ENCODE assay signal across 24 cellular contexts in the genomic region with DNA sequence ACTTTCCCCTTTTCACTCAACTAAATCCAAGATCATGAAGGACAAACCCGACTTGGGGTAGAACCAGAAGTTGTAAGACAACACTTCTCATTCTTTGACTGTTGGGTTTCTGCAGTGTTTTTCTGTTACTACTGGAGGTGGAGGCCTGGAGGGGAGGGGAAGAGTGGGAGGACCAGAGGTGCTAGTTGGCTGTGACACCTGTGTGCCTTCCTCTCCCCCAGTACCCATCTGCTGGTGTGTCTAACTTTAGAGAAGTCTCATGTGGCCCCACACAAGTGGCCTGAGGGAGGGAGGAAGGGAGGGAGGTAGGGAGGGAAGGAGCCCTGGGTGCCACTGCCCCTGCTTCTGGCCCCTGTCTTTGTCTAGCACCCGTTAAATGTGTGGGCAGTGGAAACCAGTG.
DNase-seq lines count a peak whose midpoint lies in the region; ATAC-seq and TF ChIP-seq lines count a peak whose summit lies in the region.
"Had no signal": no experiment of that assay in that cellular context is flagged by ENCODE, and none has a peak within 500 bp of the region (broad histone marks: within the 10 kb centered on the region; RNA-seq: fewer than 3 reads in every experiment).

No MANE protein-coding gene starts in this region.

- CTCF ChIA-PET in OCI-LY7 (lab: Charles Lee; ENCODE audit: unreplicated experiment) (no interaction called here), HEK293T (lab: Yijun Ruan, JAX) (interaction anchor here (0.9 kb wide), 1 partner anchor 13 kb away, joined by 3 read pairs; no protein-coding TSS in a partner anchor)

- no peaks in the 10 kb centered on the region for H4K20me1 ChIP-seq in OCI-LY7 (ENCODE audit: insufficient read depth, low read length)

- H3K27me3 Mint-ChIP-seq in stimulated activated naive CD8-positive, alpha-beta T cell treated with anti-CD3 and anti-CD28 coated beads, Interleukin-15, amount 100 ng/mL, for 72 hours = peaks cover 31% of the 10 kb centered on the region

- no peak overlapping the region for H3K27ac Mint-ChIP-seq in stimulated activated naive CD8-positive, alpha-beta T cell treated with anti-CD3 and anti-CD28 coated beads, Interleukin-15, amount 100 ng/mL, for 72 hours
- H3K27ac Mint-ChIP-seq: immature natural killer cell; stimulated activated naive CD8-positive, alpha-beta T cell treated with anti-CD3 and anti-CD28 coated beads, Interleukin-15, Interleukin-2, amounts not matched to agents 100 ng/mL and 50 ng/mL, for 24 hours had no signal

- no peaks in the 10 kb centered on the region for H3K79me2 ChIP-seq in OCI-LY7 (ENCODE audit: insufficient read depth, low read depth, low read length)

- H3K4me3 ChIP-seq in OCI-LY7 (ENCODE audit: low read depth, low read length, poor library complexity, severe bottlenecking) = peak overlapping the region; percentile 30
- no peak overlapping the region for H3K4me3 ChIP-seq in stomach
- H3K4me3 ChIP-seq: A549, esophagus squamous epithelium, lung, right lobe of liver, upper lobe of right lung had no signal

- intact Hi-C loops in OCI-LY7 (cut with micrococcal nuclease; ENCODE audit: unreplicated experiment) = loop anchor here (2.0 to 10.0 kb wide), 4 partner anchors 15 to 639 kb away; partner anchors contain the start of genes BCL2L11 and BUB1
- intact Hi-C loops in stomach (cut with DNase I; ENCODE audit: low total_unique reads) = no loop called here

- H3K4me2 ChIP-seq in OCI-LY7 (ENCODE audit: low read length) = peak overlapping the region; percentile 62
- H3K4me2 ChIP-seq: A549, SK-N-SH had no signal

- DNase-seq in stimulated activated naive CD8-positive, alpha-beta T cell treated with anti-CD3 and anti-CD28 coated beads, Interleukin-15, amount 100 ng/mL, for 72 hours = no peak
- DNase-seq in stimulated activated naive CD8-positive, alpha-beta T cell treated with anti-CD3 and anti-CD28 coated beads, Interleukin-15, Interleukin-2, amounts not matched to agents 100 U/mL and 50 U/mL, for 24 hours = no peak
- DNase-seq in OCI-LY7 (ENCODE audit: low spot score) (peak; percentile 88), stomach (peak; percentile 10), HEK293T (ENCODE audit: extremely low spot score) (no peak), SK-N-DZ (ENCODE audit: low spot score) (no peak), GM19238 (ENCODE audit: insufficient read length, low spot score) (no peak)
- DNase-seq: activated CD4-positive, CD25-positive, alpha-beta regulatory T cell treated with anti-CD3 and anti-CD28 coated beads, Interleukin-2, amount 50 U/mL, for 72 hours; activated naive CD4-positive, alpha-beta T cell; central memory CD4-positive, alpha-beta T cell; esophagus squamous epithelium; glutamatergic neuron; immature natural killer cell; Kasumi-1; NCI-H774; right lobe of liver; SK-N-SH; T1000; upper lobe of right lung had no signal

- H3K9me3 ChIP-seq in OCI-LY7 (ENCODE audit: low read length) (no peaks in the 10 kb centered on the region), stomach (no peaks in the 10 kb centered on the region)
- H3K9me3 ChIP-seq: A549, esophagus squamous epithelium, right lobe of liver, SK-N-SH, upper lobe of right lung had no signal

- no peak for TF ChIP-seq EP300 in stomach (IDR thresholded peaks at IDR 0.05)

- H3K27ac ChIP-seq in OCI-LY7 (ENCODE audit: low read depth, low read length, poor library complexity, severe bottlenecking) = peak overlapping the region; percentile 66
- no peak overlapping the region for H3K27ac ChIP-seq in stomach
- H3K27ac ChIP-seq: A549, esophagus squamous epithelium, right lobe of liver, upper lobe of right lung had no signal

- peaks cover 0 to 1% (median 0%) of the 10 kb centered on the region in 3 donors for H3K27me3 ChIP-seq in stomach
- H3K27me3 ChIP-seq: right lobe of liver, upper lobe of right lung had no signal

- no TSS peak for BruUV-seq in OCI-LY7 (replicated peaks; lab: Mats Ljungman, UMichigan)

- 68 to 78% (median 71%) methylated on average over 2 of the region's 2 CpGs for WGBS in stomach, 5 donors

- no peaks in the 10 kb centered on the region for H3K9me3 Mint-ChIP-seq in stimulated activated naive CD8-positive, alpha-beta T cell treated with anti-CD3 and anti-CD28 coated beads, Interleukin-15, amount 100 ng/mL, for 72 hours
- H3K9me3 Mint-ChIP-seq: CD14-positive monocyte; immature natural killer cell; stimulated activated naive CD8-positive, alpha-beta T cell treated with anti-CD3 and anti-CD28 coated beads, Interleukin-15, Interleukin-2, amounts not matched to agents 100 ng/mL and 50 ng/mL, for 24 hours had no signal

- ATAC-seq in stimulated activated naive CD8-positive, alpha-beta T cell treated with anti-CD3 and anti-CD28 coated beads, Interleukin-15, amount 100 ng/mL, for 72 hours = peak; percentile 43
- no peak for ATAC-seq in stimulated activated naive CD8-positive, alpha-beta T cell treated with anti-CD3 and anti-CD28 coated beads, Interleukin-15, Interleukin-2, amounts not matched to agents 100 U/mL and 50 U/mL, for 24 hours
- ATAC-seq in HG02798 (IDR thresholded peaks at IDR 0.05; ENCODE audit: poor library complexity, unreplicated experiment) = peak; percentile 79
- ATAC-seq: A549, right lobe of liver, upper lobe of right lung had no signal

- H3K4me1 ChIP-seq in OCI-LY7 (ENCODE audit: insufficient read depth, low read length, poor library complexity, severe bottlenecking) (peaks cover 82% of the 10 kb centered on the region), stomach (peaks cover 0 to 12% (median 4%) of the 10 kb centered on the region in 4 donors)
- H3K4me1 ChIP-seq: esophagus squamous epithelium, upper lobe of right lung had no signal

- peaks cover 49% of the 10 kb centered on the region for H3K4me1 Mint-ChIP-seq in stimulated activated naive CD8-positive, alpha-beta T cell treated with anti-CD3 and anti-CD28 coated beads, Interleukin-15, amount 100 ng/mL, for 72 hours
- H3K4me1 Mint-ChIP-seq: immature natural killer cell had no signal

- no peak for TF ChIP-seq POLR2A in stomach (IDR thresholded peaks at IDR 0.05)

- POLR2A ChIA-PET in OCI-LY7 (lab: Charles Lee) (interaction anchor here (0.6 to 1.4 kb wide), 2 partner anchors 21 to 869 kb away, joined by 5 read pairs; no protein-coding TSS in a partner anchor), HEK293T (lab: Yijun Ruan, JAX) (no interaction called here)

- no peak for TF ChIP-seq CTCF in OCI-LY7 (conservative IDR thresholded peaks at IDR 0.05; ENCODE audit: low read length)
- no peak for TF ChIP-seq CTCF in stomach (IDR thresholded peaks at IDR 0.05)

- no peaks in the 10 kb centered on the region for H3K9me2 ChIP-seq in OCI-LY7 (ENCODE audit: insufficient read depth, low read length)
- H3K9me2 ChIP-seq: SK-N-SH had no signal

- H3K36me3 ChIP-seq in OCI-LY7 (ENCODE audit: insufficient read depth, low read length) (no peaks in the 10 kb centered on the region), stomach (no peaks in the 10 kb centered on the region)
- H3K36me3 ChIP-seq: esophagus squamous epithelium, right lobe of liver, upper lobe of right lung had no signal

- H2AFZ ChIP-seq in OCI-LY7 (ENCODE audit: low read length) = peak overlapping the region; percentile 49

- no peak overlapping the region for H3K4me3 Mint-ChIP-seq in stimulated activated naive CD8-positive, alpha-beta T cell treated with anti-CD3 and anti-CD28 coated beads, Interleukin-15, amount 100 ng/mL, for 72 hours
- H3K4me3 Mint-ChIP-seq: CD14-positive monocyte; immature natural killer cell; stimulated activated naive CD8-positive, alpha-beta T cell treated with anti-CD3 and anti-CD28 coated beads, Interleukin-15, Interleukin-2, amounts not matched to agents 100 ng/mL and 50 ng/mL, for 24 hours had no signal

TF ChIP-seq in HEK293T, 16 proteins besides CTCF, POLR2A, EP300 and RAD21:
- TF ChIP-seq ARNT (IDR thresholded peaks at IDR 0.05) (no peak), SUZ12 (IDR thresholded peaks at IDR 0.05) (no peak), FOXM1 (IDR thresholded peaks at IDR 0.05; ENCODE audit: borderline replicate concordance) (no peak), CTBP1 (IDR thresholded peaks at IDR 0.05; ENCODE audit: borderline replicate concordance) (no peak), FOXA1 (IDR thresholded peaks at IDR 0.05) (no peak), TARDBP (IDR thresholded peaks at IDR 0.05) (no peak), HDGF (IDR thresholded peaks at IDR 0.05; ENCODE audit: borderline replicate concordance) (no peak), ELF4 (IDR thresholded peaks at IDR 0.05) (no peak), ZNF384 (IDR thresholded peaks at IDR 0.05) (no peak)

Comparison
In these comparisons a context has a peak if more than half of its experiments do, and no peak if none do; other contexts are left out.
1. DNase-seq: peak in OCI-LY7 (single experiment) and stomach (single experiment); none in stimulated activated naive CD8-positive, alpha-beta T cell treated with anti-CD3 and anti-CD28 coated beads, Interleukin-15, amount 100 ng/mL, for 72 hours (0 of 2), stimulated activated naive CD8-positive, alpha-beta T cell treated with anti-CD3 and anti-CD28 coated beads, Interleukin-15, Interleukin-2, amounts not matched to agents 100 U/mL and 50 U/mL, for 24 hours (single experiment), HEK293T (single experiment), SK-N-DZ (single experiment) and GM19238 (single experiment).